In genomic region chr3:15428539-15428938, GRCh38 we compare ENCODE assay signal across 8 cellular contexts. TPM values are rescaled to one million over a fixed set of nuclear protein-coding genes. Genes with fewer than 3 reads are reported as not detected.
A peak's percentile ranks its signal among the peaks of the same experiment; 100 is the strongest.
DNase-seq lines count a peak whose midpoint lies in the region; ATAC-seq and TF ChIP-seq lines count a peak whose summit lies in the region.

No MANE protein-coding gene starts in this region.

- TF ChIP-seq CTCF in SK-N-SH (IDR thresholded peaks at IDR 0.05) = no peak
- TF ChIP-seq CTCF in endodermal cell (conservative IDR thresholded peaks at IDR 0.05) = no peak
- TF ChIP-seq CTCF in nephron (IDR thresholded peaks at IDR 0.05; ENCODE audit: unreplicated experiment in 3 of 3) = no peak

- H3K27ac Mint-ChIP-seq in endodermal cell = no peak overlapping the region
- peak overlapping the region; percentile 81 to 98 (median 95) for H3K27ac Mint-ChIP-seq in nephron

- peaks cover 14 to 15% of the 10 kb centered on the region in 2 experiments; a peak in 3 of 4 replicates for H3K4me1 ChIP-seq in SK-N-SH (ENCODE audit: control insufficient read depth in 1 of 2, insufficient read depth in 2 of 2, low read depth in 1 of 2, low read length in 1 of 2)
- no peaks in the 10 kb centered on the region for H3K4me1 ChIP-seq in endodermal cell (ENCODE audit: control insufficient read depth, insufficient read depth, low read length)

- no peaks in the 10 kb centered on the region for H3K27me3 ChIP-seq in SK-N-SH (ENCODE audit: insufficient read depth)
- H3K27me3 ChIP-seq in endodermal cell (ENCODE audit: control insufficient read depth, insufficient read depth, low read length, poor library complexity, severe bottlenecking) = no peaks in the 10 kb centered on the region

- ATAC-seq in HG03571 (IDR thresholded peaks at IDR 0.05; ENCODE audit: unreplicated experiment) (no peak), HG02610 (IDR thresholded peaks at IDR 0.05; ENCODE audit: unreplicated experiment) (no peak)

- H3K27ac ChIP-seq in SK-N-SH (ENCODE audit: low read depth in 2 of 2, low read length in 1 of 2) (peak overlapping the region in 1 of 2 experiments; percentile 75; a peak in 2 of 4 replicates), endodermal cell (ENCODE audit: low read depth, low read length) (no peak overlapping the region)

- DNase-seq in activated CD4-positive, alpha-beta T cell treated with anti-CD3 and anti-CD28 coated beads for 4 hours = peak; percentile 9 to 23
- DNase-seq in activated CD4-positive, alpha-beta T cell treated with anti-CD3 and anti-CD28 coated beads for 1 hour = no peak
- DNase-seq in SK-N-SH = no peak
- no peak for DNase-seq in endodermal cell
- DNase-seq in C1 segment of cervical spinal cord (lab: John Stamatoyannopoulos, UW) = no peak

- H4K20me1 ChIP-seq in SK-N-SH (ENCODE audit: insufficient read depth) = peaks cover 19% of the 10 kb centered on the region; the same call in 1 of the 2 replicates

- 2% methylated on average over 9 of the region's 9 CpGs for WGBS in SK-N-SH (ENCODE audit: low lambda C conversion rate)
- 56 to 57% methylated on average over 6 to 9 of the region's 9 CpGs for WGBS in endodermal cell (ENCODE audit: insufficient coverage in 1 of 2, insufficient read length in 1 of 2), 2 experiments

- H2AFZ ChIP-seq in SK-N-SH (ENCODE audit: low read depth) = peak overlapping the region; percentile 94

- H3K4me2 ChIP-seq in SK-N-SH = peak overlapping the region; percentile 98

- no peaks in the 10 kb centered on the region for H3K27me3 Mint-ChIP-seq in endodermal cell (ENCODE audit: insufficient read depth)
- no peaks in the 10 kb centered on the region for H3K27me3 Mint-ChIP-seq in nephron (ENCODE audit: low read depth)

- peaks cover 37% of the 10 kb centered on the region for H3K36me3 Mint-ChIP-seq in endodermal cell (ENCODE audit: low read depth)
- H3K36me3 Mint-ChIP-seq in nephron (ENCODE audit: low read depth) = peaks cover 25% of the 10 kb centered on the region

- H3K4me3 Mint-ChIP-seq in endodermal cell (peak overlapping the region; percentile 99), nephron (peak overlapping the region; percentile 98 to 100 (median 99))

- POLR2A ChIA-PET in SK-N-SH (lab: Yijun Ruan, JAX) = no interaction called here

- H3K9ac ChIP-seq in SK-N-SH (peak overlapping the region; percentile 90), endodermal cell (ENCODE audit: extremely low read depth, low read length, poor library complexity, severe bottlenecking) (peak overlapping the region; percentile 72)

- TF ChIP-seq RAD21 in SK-N-SH (IDR thresholded peaks at IDR 0.05; ENCODE audit: low read length) = no peak

- H3K9me3 ChIP-seq in SK-N-SH = no peaks in the 10 kb centered on the region
- no peaks in the 10 kb centered on the region for H3K9me3 ChIP-seq in endodermal cell (ENCODE audit: control insufficient read depth, low read length)

- no peak for TF ChIP-seq EP300 in SK-N-SH (IDR thresholded peaks at IDR 0.05; ENCODE audit: borderline replicate concordance in 1 of 2, low read depth in 1 of 2, low read length in 1 of 2)

- H3K36me3 ChIP-seq in SK-N-SH (replicated peaks in 1 of 2; ENCODE audit: control insufficient read depth in 1 of 2, insufficient read depth in 2 of 2, low read length in 1 of 2) (peaks cover 44 to 45% of the 10 kb centered on the region in 2 experiments), endodermal cell (ENCODE audit: control insufficient read depth, insufficient read depth, low read length) (peaks cover 43% of the 10 kb centered on the region)

- no peaks in the 10 kb centered on the region for H3F3A ChIP-seq in SK-N-SH (replicated peaks; ENCODE audit: insufficient read depth)

- H3K4me3 ChIP-seq in SK-N-SH (ENCODE audit: low read depth in 2 of 2, low read length in 1 of 2) (peak overlapping the region; percentile 89 to 91), endodermal cell (ENCODE audit: low read length) (peak overlapping the region; percentile 96)

- peaks cover 75% of the 10 kb centered on the region for H3K79me2 ChIP-seq in SK-N-SH (ENCODE audit: insufficient read depth)

- no peaks in the 10 kb centered on the region for H3K9me3 Mint-ChIP-seq in endodermal cell
- no peaks in the 10 kb centered on the region for H3K9me3 Mint-ChIP-seq in nephron

- no peaks in the 10 kb centered on the region for H3K9me2 ChIP-seq in SK-N-SH

- H3K4me1 Mint-ChIP-seq in endodermal cell (peaks cover 24% of the 10 kb centered on the region), nephron (peaks cover 37% of the 10 kb centered on the region)

- CTCF ChIA-PET in SK-N-SH (lab: Yijun Ruan, JAX) = no interaction called here

TF ChIP-seq in SK-N-SH, 30 proteins besides CTCF, POLR2A, EP300 and RAD21:
- TF ChIP-seq, protein P1, sequence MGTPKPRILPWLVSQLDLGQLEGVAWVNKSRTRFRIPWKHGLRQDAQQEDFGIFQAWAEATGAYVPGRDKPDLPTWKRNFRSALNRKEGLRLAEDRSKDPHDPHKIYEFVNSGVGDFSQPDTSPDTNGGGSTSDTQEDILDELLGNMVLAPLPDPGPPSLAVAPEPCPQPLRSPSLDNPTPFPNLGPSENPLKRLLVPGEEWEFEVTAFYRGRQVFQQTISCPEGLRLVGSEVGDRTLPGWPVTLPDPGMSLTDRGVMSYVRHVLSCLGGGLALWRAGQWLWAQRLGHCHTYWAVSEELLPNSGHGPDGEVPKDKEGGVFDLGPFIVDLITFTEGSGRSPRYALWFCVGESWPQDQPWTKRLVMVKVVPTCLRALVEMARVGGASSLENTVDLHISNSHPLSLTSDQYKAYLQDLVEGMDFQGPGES (IDR thresholded peaks at IDR 0.05; ENCODE audit: low read depth, low read length) = no peak
- TF ChIP-seq TCF12 (IDR thresholded peaks at IDR 0.05) (no peak), RCOR1 (IDR thresholded peaks at IDR 0.05; ENCODE audit: low read length) (no peak), PBX3 (IDR thresholded peaks at IDR 0.05) (no peak), GABPA (IDR thresholded peaks at IDR 0.05; ENCODE audit: low read depth) (no peak), EZH2phosphoT487 (IDR thresholded peaks at IDR 0.05; ENCODE audit: borderline replicate concordance, low read depth) (no peak), REST (IDR thresholded peaks at IDR 0.05; ENCODE audit: low read depth, low read length) (no peak), ELF1 (IDR thresholded peaks at IDR 0.05) (no peak)
- TF ChIP-seq, protein P2, sequence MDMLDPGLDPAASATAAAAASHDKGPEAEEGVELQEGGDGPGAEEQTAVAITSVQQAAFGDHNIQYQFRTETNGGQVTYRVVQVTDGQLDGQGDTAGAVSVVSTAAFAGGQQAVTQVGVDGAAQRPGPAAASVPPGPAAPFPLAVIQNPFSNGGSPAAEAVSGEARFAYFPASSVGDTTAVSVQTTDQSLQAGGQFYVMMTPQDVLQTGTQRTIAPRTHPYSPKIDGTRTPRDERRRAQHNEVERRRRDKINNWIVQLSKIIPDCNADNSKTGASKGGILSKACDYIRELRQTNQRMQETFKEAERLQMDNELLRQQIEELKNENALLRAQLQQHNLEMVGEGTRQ (IDR thresholded peaks at IDR 0.05; ENCODE audit: borderline replicate concordance, low read depth, low read length) = no peak
- TF ChIP-seq, protein P3, sequence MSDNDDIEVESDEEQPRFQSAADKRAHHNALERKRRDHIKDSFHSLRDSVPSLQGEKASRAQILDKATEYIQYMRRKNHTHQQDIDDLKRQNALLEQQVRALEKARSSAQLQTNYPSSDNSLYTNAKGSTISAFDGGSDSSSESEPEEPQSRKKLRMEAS (IDR thresholded peaks at IDR 0.05; ENCODE audit: low read depth) = no peak

RNA-seq across cellular contexts. Expression of gene EAF1, which starts 1.1 kb away (rescaled TPM):
- polyA plus RNA-seq in SK-N-SH (2012; rRNA removed) = 10.0 and 11.1 TPM in 2 replicates
- polyA plus RNA-seq in SK-N-SH (2012; cell fraction: cytosol; rRNA removed) = 8.3 and 10.0 TPM in 2 replicates
- polyA plus RNA-seq in SK-N-SH (2012; cell fraction: nucleus; rRNA removed) = 9.3 and 10.6 TPM in 2 replicates
- total RNA-seq in endodermal cell = 10 to 100 TPM; 29.1 to 33.1 TPM
- 33.3 TPM for polyA plus RNA-seq in endodermal cell (2013, experiment 1 of 2)
- polyA plus RNA-seq in endodermal cell (2013, experiment 2 of 2) = 26.4 TPM

RNA-seq across cellular contexts. Expression of gene METTL6, which starts 1.2 kb away (rescaled TPM):
- 22.7 and 23.7 TPM in 2 replicates for polyA plus RNA-seq in SK-N-SH (2012; rRNA removed)
- 24.4 and 35.0 TPM in 2 replicates for polyA plus RNA-seq in SK-N-SH (2012; cell fraction: cytosol; rRNA removed)
- 16.9 and 20.2 TPM in 2 replicates for polyA plus RNA-seq in SK-N-SH (2012; cell fraction: nucleus; rRNA removed)
- 10 to 100 TPM; 22.3 to 24.8 TPM for total RNA-seq in endodermal cell
- 24.6 TPM for polyA plus RNA-seq in endodermal cell (2013, experiment 1 of 2)
- 20.7 TPM for polyA plus RNA-seq in endodermal cell (2013, experiment 2 of 2)

Comparison
In these comparisons a context has a peak if more than half of its experiments do, and no peak if none do; other contexts are left out.
1. DNase-seq: peak in activated CD4-positive, alpha-beta T cell treated with anti-CD3 and anti-CD28 coated beads for 4 hours (2 of 2); none in activated CD4-positive, alpha-beta T cell treated with anti-CD3 and anti-CD28 coated beads for 1 hour (single experiment), SK-N-SH (single experiment), endodermal cell (single experiment) and C1 segment of cervical spinal cord (0 of 14).